ENCODE assay signal across 15 cellular contexts in genomic region chr1:156937883-156938282, GRCh38. TPM values are rescaled to one million over a fixed set of nuclear protein-coding genes. Genes with fewer than 3 reads are reported as not detected.
DNase-seq lines count a peak whose midpoint lies in the region; ATAC-seq and TF ChIP-seq lines count a peak whose summit lies in the region.
"Had no signal": no experiment of that assay in that cellular context is flagged by ENCODE, and none has a peak within 500 bp of the region (broad histone marks: within the 10 kb centered on the region; RNA-seq: fewer than 3 reads in every experiment).

No MANE protein-coding gene starts in this region.

- no peaks in the 10 kb centered on the region for H3K9me3 Mint-ChIP-seq in activated T-helper 17 cell treated with anti-CD3 and anti-CD28 coated beads, Interleukin-2, amount 50 U/mL, for 72 hours
- H3K9me3 Mint-ChIP-seq in neural crest cell: no peaks in the 10 kb centered on the region
- H3K9me3 Mint-ChIP-seq: CD4-positive, CD25-positive, alpha-beta regulatory T cell; CD8-positive, alpha-beta memory T cell; H9 had no signal

- peaks cover 3% of the 10 kb centered on the region for H3K27me3 Mint-ChIP-seq in activated T-helper 17 cell treated with anti-CD3 and anti-CD28 coated beads, Interleukin-2, amount 50 U/mL, for 72 hours
- H3K27me3 Mint-ChIP-seq in neural crest cell (ENCODE audit: low read depth): peaks cover 3% of the 10 kb centered on the region

- H3K4me3 Mint-ChIP-seq in activated T-helper 17 cell treated with anti-CD3 and anti-CD28 coated beads, Interleukin-2, amount 50 U/mL, for 72 hours: no peak overlapping the region
- no peak overlapping the region for H3K4me3 Mint-ChIP-seq in neural crest cell
- H3K4me3 Mint-ChIP-seq: CD4-positive, CD25-positive, alpha-beta regulatory T cell; CD8-positive, alpha-beta memory T cell; H9 had no signal

- no peaks in the 10 kb centered on the region for H3K4me1 Mint-ChIP-seq in activated T-helper 17 cell treated with anti-CD3 and anti-CD28 coated beads, Interleukin-2, amount 50 U/mL, for 72 hours
- no peaks in the 10 kb centered on the region for H3K4me1 Mint-ChIP-seq in neural crest cell
- H3K4me1 Mint-ChIP-seq: CD4-positive, CD25-positive, alpha-beta regulatory T cell; CD8-positive, alpha-beta memory T cell had no signal

- peak overlapping the region; percentile 57 for H3K27ac Mint-ChIP-seq in activated T-helper 17 cell treated with anti-CD3 and anti-CD28 coated beads, Interleukin-2, amount 50 U/mL, for 72 hours
- peak overlapping the region; percentile 59 for H3K27ac Mint-ChIP-seq in neural crest cell (ENCODE audit: unreplicated experiment)
- H3K27ac Mint-ChIP-seq: CD8-positive, alpha-beta memory T cell had no signal

- peak; percentile 49 for DNase-seq in NCI-H510A (lab: John Stamatoyannopoulos, UW)
- no peak for DNase-seq in neural crest cell (ENCODE audit: low read depth, low spot score)
- DNase-seq in cerebellar nuclear complex (lab: John Stamatoyannopoulos, UW): no peak
- no peak for DNase-seq in SIG-M5 (lab: John Stamatoyannopoulos, UW)
- DNase-seq: ACHN; BE2C; C1 segment of cervical spinal cord; CD4-positive, CD25-positive, alpha-beta regulatory T cell; CD8-positive, alpha-beta memory T cell; COR-L47; GOT3; H9 had no signal

- TF ChIP-seq CTCF in neural crest cell (conservative IDR thresholded peaks at IDR 0.05): no peak

- H3K36me3 Mint-ChIP-seq in activated T-helper 17 cell treated with anti-CD3 and anti-CD28 coated beads, Interleukin-2, amount 50 U/mL, for 72 hours (ENCODE audit: low read depth): peaks cover 16% of the 10 kb centered on the region
- H3K36me3 Mint-ChIP-seq in neural crest cell (ENCODE audit: low read depth): peaks cover 7% of the 10 kb centered on the region

- no peak for ATAC-seq in activated T-helper 17 cell treated with anti-CD3 and anti-CD28 coated beads, Interleukin-2, amount 50 U/mL, for 72 hours (replicated peaks)
- ATAC-seq in GM21786 (IDR thresholded peaks at IDR 0.05; ENCODE audit: unreplicated experiment): no peak

RNA-seq across cellular contexts. Expression of gene LRRC71, which starts 17.5 kb away (rescaled TPM):
- total RNA-seq in activated T-helper 17 cell treated with anti-CD3 and anti-CD28 coated beads, Interleukin-2, amount 50 U/mL, for 72 hours: not detected
- not detected in 2 replicates for total RNA-seq in neural crest cell
- total RNA-seq: CD4-positive, CD25-positive, alpha-beta regulatory T cell; CD8-positive, alpha-beta memory T cell; H9; HT-29 had no signal

RNA-seq across cellular contexts. Expression of gene PEAR1, which starts 44.4 kb away (rescaled TPM):
- not detected for total RNA-seq in activated T-helper 17 cell treated with anti-CD3 and anti-CD28 coated beads, Interleukin-2, amount 50 U/mL, for 72 hours
- total RNA-seq in neural crest cell: 6.8 and 6.9 TPM in 2 replicates
- total RNA-seq: CD8-positive, alpha-beta memory T cell had no signal
